8 cellular contexts compared by ENCODE assay signal in the genomic region with DNA sequence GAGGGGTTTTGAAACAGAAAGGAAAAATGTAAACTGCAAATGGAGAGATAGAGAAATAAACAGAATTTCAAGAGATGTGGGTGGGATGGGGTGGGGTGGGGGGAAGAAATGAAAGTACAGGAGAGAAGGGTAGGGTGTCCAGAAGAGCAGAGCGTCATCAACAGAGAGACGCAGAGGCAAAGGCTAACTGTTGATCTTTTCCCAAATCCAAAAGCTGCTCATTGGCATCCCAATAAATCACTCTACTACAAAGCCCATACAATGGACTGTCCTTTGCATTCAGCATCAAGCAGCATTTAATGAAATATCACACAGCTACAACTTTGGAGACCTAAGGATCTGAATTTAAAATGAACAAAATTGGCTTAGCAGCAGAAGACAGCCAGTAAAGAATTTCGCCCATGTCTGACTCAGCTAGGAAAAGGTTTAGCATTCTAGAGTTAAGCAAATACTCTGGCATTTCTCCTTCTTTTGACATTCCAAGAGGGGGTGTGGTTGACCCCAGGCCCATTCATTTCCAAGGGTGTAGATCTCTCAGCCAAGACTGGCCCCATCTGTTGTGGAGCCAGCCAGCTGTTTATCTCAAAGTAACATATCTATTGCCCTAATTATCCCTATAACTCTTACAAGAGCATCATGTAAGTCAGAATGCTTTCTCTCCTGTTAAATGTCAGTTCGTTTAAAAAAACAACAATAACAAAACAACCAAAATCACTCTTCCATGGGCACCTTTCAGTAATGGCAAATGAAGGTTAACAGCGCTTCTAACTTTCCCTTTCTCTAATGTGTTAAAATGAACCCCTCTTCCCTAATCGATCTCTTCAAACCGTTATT. TPM values are rescaled to one million over a fixed set of nuclear protein-coding genes. Genes with fewer than 3 reads are reported as not detected.
DNase-seq lines count a peak whose midpoint lies in the region; ATAC-seq lines count a peak whose summit lies in the region.

No MANE protein-coding gene starts in this region.

- H3K27me3 ChIP-seq in ectodermal cell (ENCODE audit: control insufficient read depth, insufficient read depth, low read length, poor library complexity, severe bottlenecking) (peaks cover 11% of the 10 kb centered on the region), muscle layer of duodenum (ENCODE audit: low read depth, low read length) (no peaks in the 10 kb centered on the region)

- H3K4me1 ChIP-seq in ectodermal cell (ENCODE audit: control insufficient read depth, insufficient read depth, low read length) (peaks cover 20% of the 10 kb centered on the region), muscle layer of duodenum (ENCODE audit: control insufficient read depth in 1 of 2, insufficient read depth in 2 of 2, low read length in 2 of 2) (peaks cover 8 to 26% of the 10 kb centered on the region in 2 donors)

- WGBS in ectodermal cell, 2 experiments: 11 to 12% methylated on average over 7 of the region's 7 CpGs

- H3K36me3 ChIP-seq in ectodermal cell (ENCODE audit: control insufficient read depth, insufficient read depth, low read length): peaks cover 7% of the 10 kb centered on the region
- H3K36me3 ChIP-seq in muscle layer of duodenum (ENCODE audit: control insufficient read depth in 1 of 2, insufficient read depth in 2 of 2, low read length in 2 of 2): peaks cover 0 to 3% of the 10 kb centered on the region in 2 donors

- H3K27ac ChIP-seq in ectodermal cell (ENCODE audit: insufficient read depth, low read depth, low read length, poor library complexity, severe bottlenecking): no peak overlapping the region
- H3K27ac ChIP-seq in muscle layer of duodenum (ENCODE audit: low read length): peak overlapping the region; percentile 91

- no peaks in the 10 kb centered on the region for H3K9me3 ChIP-seq in ectodermal cell (ENCODE audit: control insufficient read depth, low read length)
- H3K9me3 ChIP-seq in muscle layer of duodenum (ENCODE audit: control insufficient read depth in 1 of 2, low read length in 2 of 2): no peaks in the 10 kb centered on the region

- no peak for ATAC-seq in left lobe of liver

- peak overlapping the region; percentile 86 for H3K4me3 ChIP-seq in ectodermal cell (ENCODE audit: insufficient read depth, low read depth, low read length)
- peak overlapping the region; percentile 76 to 98 for H3K4me3 ChIP-seq in muscle layer of duodenum (ENCODE audit: low read depth in 1 of 2, low read length in 2 of 2)

- DNase-seq in DMS 273 treated with DMSO at 0.1 percent for 48 hours (lab: John Stamatoyannopoulos, UW) (peak; percentile 41), NCI-H2227 (lab: John Stamatoyannopoulos, UW; ENCODE audit: unreplicated experiment) (peak; percentile 57), left lobe of liver (ENCODE audit: low spot score) (no peak), D341Med (ENCODE audit: low spot score) (no peak), ureter (ENCODE audit: low spot score) (no peak), SIG-M5 treated with dmso at 0.1 percent for 504 hours (lab: John Stamatoyannopoulos, UW; ENCODE audit: unreplicated experiment) (no peak)

RNA-seq across cellular contexts. Expression of gene RAB30, which starts 1.4 kb away (rescaled TPM):
- 7.1 TPM for polyA plus RNA-seq in ectodermal cell (2013, experiment 1 of 4)
- polyA plus RNA-seq in ectodermal cell (2013, experiment 2 of 4): 6.6 TPM
- polyA plus RNA-seq in ectodermal cell (2013, experiment 3 of 4): 6.7 TPM
- 7.3 TPM for polyA plus RNA-seq in ectodermal cell (2013, experiment 4 of 4)
- 8.8 TPM for total RNA-seq in left lobe of liver
- 18.4 TPM for total RNA-seq in ureter

Comparison
In these comparisons a context has a peak if more than half of its experiments do, and no peak if none do; other contexts are left out.
1. DNase-seq: peak in DMS 273 treated with DMSO at 0.1 percent for 48 hours (single experiment) and NCI-H2227 (single experiment); none in left lobe of liver (single experiment), D341Med (single experiment), ureter (single experiment) and SIG-M5 treated with dmso at 0.1 percent for 504 hours (single experiment).